ENCODE assay signal across 10 cellular contexts in genomic region chr11:71930556-71931244, GRCh38. TPM values are rescaled to one million over a fixed set of nuclear protein-coding genes. Genes with fewer than 3 reads are reported as not detected.
A peak's percentile ranks its signal among the peaks of the same experiment; 100 is the strongest.
DNase-seq lines count a peak whose midpoint lies in the region; ATAC-seq, FAIRE-seq and TF ChIP-seq lines count a peak whose summit lies in the region.
"Had no signal": no experiment of that assay in that cellular context is flagged by ENCODE, and none has a peak within 500 bp of the region (broad histone marks: within the 10 kb centered on the region; RNA-seq: fewer than 3 reads in every experiment).

No MANE protein-coding gene starts in this region.

- no peaks in the 10 kb centered on the region for H3K27me3 ChIP-seq in CD8-positive, alpha-beta memory T cell (ENCODE audit: insufficient read depth, low read length, poor library complexity, severe bottlenecking)
- no peaks in the 10 kb centered on the region for H3K27me3 ChIP-seq in ovary

- TF ChIP-seq CTCF in nephron (IDR thresholded peaks at IDR 0.05; ENCODE audit: unreplicated experiment in 3 of 3) (no peak), ovary (IDR thresholded peaks at IDR 0.05) (no peak), D721Med (IDR thresholded peaks at IDR 0.05; ENCODE audit: insufficient read depth, missing control alignments) (no peak)

- no peak for DNase-seq in CD8-positive, alpha-beta memory T cell
- no peak for DNase-seq in activated naive CD8-positive, alpha-beta T cell treated with anti-CD3 and anti-CD28 coated beads, Interleukin-2, amount 10 ng/mL, durations not matched to agents 7 days and 5 days
- no peak for DNase-seq in foreskin melanocyte
- DNase-seq in ovary = no peak
- no peak for DNase-seq in islet precursor cell
- no peak for DNase-seq in D721Med (ENCODE audit: insufficient read length, low spot score)
- DNase-seq: stimulated activated naive CD4-positive, alpha-beta T cell had no signal

- peak; percentile 11 for ATAC-seq in HG02610 (IDR thresholded peaks at IDR 0.05; ENCODE audit: unreplicated experiment)
- ATAC-seq in activated naive CD8-positive, alpha-beta T cell treated with anti-CD3 and anti-CD28 coated beads, Interleukin-2, amount 10 ng/mL, durations not matched to agents 7 days and 5 days (ENCODE audit: low read depth) = no peak

- H3K9me3 Mint-ChIP-seq in CD8-positive, alpha-beta memory T cell = no peaks in the 10 kb centered on the region
- H3K9me3 Mint-ChIP-seq in activated naive CD8-positive, alpha-beta T cell treated with anti-CD3 and anti-CD28 coated beads, Interleukin-2, amount 10 ng/mL, durations not matched to agents 7 days and 5 days = no peaks in the 10 kb centered on the region
- no peaks in the 10 kb centered on the region for H3K9me3 Mint-ChIP-seq in nephron

- TF ChIP-seq EP300 in ovary (IDR thresholded peaks at IDR 0.05) = no peak

- H3K4me3 ChIP-seq in CD8-positive, alpha-beta memory T cell (ENCODE audit: low read length) = no peak overlapping the region
- H3K4me3 ChIP-seq in ovary = no peak overlapping the region

- H3K4me1 ChIP-seq in CD8-positive, alpha-beta memory T cell (ENCODE audit: insufficient read depth, low read length) = peaks cover 20% of the 10 kb centered on the region
- H3K4me1 ChIP-seq in ovary (ENCODE audit: insufficient read depth) = peaks cover 10% of the 10 kb centered on the region

- CTCF ChIA-PET in CD8-positive, alpha-beta memory T cell (lab: Charles Lee) = no interaction called here

- intact Hi-C loops in ovary (cut with DNase I) = no loop called here

- no peak overlapping the region for H3K27ac ChIP-seq in CD8-positive, alpha-beta memory T cell (ENCODE audit: low read depth, low read length)
- no peak overlapping the region for H3K27ac ChIP-seq in ovary

- POLR2A ChIA-PET in CD8-positive, alpha-beta memory T cell (lab: Charles Lee) = no interaction called here
- POLR2A ChIA-PET in activated naive CD8-positive, alpha-beta T cell treated with anti-CD3 and anti-CD28 coated beads, Interleukin-2, amount 10 ng/mL, durations not matched to agents 7 days and 5 days (lab: Charles Lee) = no interaction called here

- no peak for TF ChIP-seq POLR2A in ovary (IDR thresholded peaks at IDR 0.05)

- peaks cover 0 to 20% (median 0%) of the 10 kb centered on the region in 3 donors for H3K36me3 Mint-ChIP-seq in CD8-positive, alpha-beta memory T cell
- H3K36me3 Mint-ChIP-seq in activated naive CD8-positive, alpha-beta T cell treated with anti-CD3 and anti-CD28 coated beads, Interleukin-2, amount 10 ng/mL, durations not matched to agents 7 days and 5 days = peaks cover 12% of the 10 kb centered on the region
- H3K36me3 Mint-ChIP-seq in nephron (ENCODE audit: low read depth) = peaks cover 4% of the 10 kb centered on the region

- H3K27ac Mint-ChIP-seq in CD8-positive, alpha-beta memory T cell = peak overlapping the region in 3 of 8 donors; percentile 5 to 58 (median 49)
- no peak overlapping the region for H3K27ac Mint-ChIP-seq in activated naive CD8-positive, alpha-beta T cell treated with anti-CD3 and anti-CD28 coated beads, Interleukin-2, amount 10 ng/mL, durations not matched to agents 7 days and 5 days
- peak overlapping the region in 2 of 3 experiments; percentile 99 to 100 for H3K27ac Mint-ChIP-seq in nephron

- H3K4me3 Mint-ChIP-seq in CD8-positive, alpha-beta memory T cell = peak overlapping the region; percentile 65 to 99 (median 99)
- H3K4me3 Mint-ChIP-seq in activated naive CD8-positive, alpha-beta T cell treated with anti-CD3 and anti-CD28 coated beads, Interleukin-2, amount 10 ng/mL, durations not matched to agents 7 days and 5 days = peak overlapping the region; percentile 93
- peak overlapping the region; percentile 95 to 98 (median 98) for H3K4me3 Mint-ChIP-seq in nephron

- WGBS in ovary, 3 donors = 72 to 79% (median 76%) methylated on average over 11 of the region's 11 CpGs

- no peaks in the 10 kb centered on the region for H3K9me3 ChIP-seq in CD8-positive, alpha-beta memory T cell (ENCODE audit: low read length)
- H3K9me3 ChIP-seq in ovary = no peaks in the 10 kb centered on the region

- peaks cover 53 to 79% (median 70%) of the 10 kb centered on the region in 3 donors for H3K4me1 Mint-ChIP-seq in CD8-positive, alpha-beta memory T cell
- H3K4me1 Mint-ChIP-seq in activated naive CD8-positive, alpha-beta T cell treated with anti-CD3 and anti-CD28 coated beads, Interleukin-2, amount 10 ng/mL, durations not matched to agents 7 days and 5 days = peaks cover 36% of the 10 kb centered on the region
- peaks cover 51% of the 10 kb centered on the region for H3K4me1 Mint-ChIP-seq in nephron

- no peak for FAIRE-seq in D721Med (lab: Jason Lieb, UNC)

- no peaks in the 10 kb centered on the region for H3K27me3 Mint-ChIP-seq in CD8-positive, alpha-beta memory T cell
- H3K27me3 Mint-ChIP-seq in activated naive CD8-positive, alpha-beta T cell treated with anti-CD3 and anti-CD28 coated beads, Interleukin-2, amount 10 ng/mL, durations not matched to agents 7 days and 5 days = no peaks in the 10 kb centered on the region
- H3K27me3 Mint-ChIP-seq in nephron (ENCODE audit: low read depth) = no peaks in the 10 kb centered on the region

- H3K36me3 ChIP-seq in CD8-positive, alpha-beta memory T cell (ENCODE audit: insufficient read depth, low read length) = no peaks in the 10 kb centered on the region
- no peaks in the 10 kb centered on the region for H3K36me3 ChIP-seq in ovary

RNA-seq across cellular contexts. Expression of gene RNF121, which starts 1.9 kb away (rescaled TPM):
- 10 to 100 TPM; 57.3 to 62.1 TPM for total RNA-seq in CD8-positive, alpha-beta memory T cell
- polyA plus RNA-seq in CD8-positive, alpha-beta memory T cell = 9.4 TPM
- 10 to 100 TPM; 29.9 to 32.8 TPM for total RNA-seq in activated naive CD8-positive, alpha-beta T cell treated with anti-CD3 and anti-CD28 coated beads, Interleukin-2, amount 10 ng/mL, durations not matched to agents 7 days and 5 days
- total RNA-seq in ovary = 10 to 100 TPM; 17.4 to 32.2 (median 27.0) TPM
- 10 to 100 TPM; 22.1 to 28.8 TPM for polyA plus RNA-seq in ovary

RNA-seq across cellular contexts. Expression of gene XNDC1N, which starts 2.3 kb away (rescaled TPM):
- total RNA-seq in CD8-positive, alpha-beta memory T cell = 10 to 100 TPM; 12.7 to 13.0 TPM
- polyA plus RNA-seq in CD8-positive, alpha-beta memory T cell = 5.2 TPM
- total RNA-seq in activated naive CD8-positive, alpha-beta T cell treated with anti-CD3 and anti-CD28 coated beads, Interleukin-2, amount 10 ng/mL, durations not matched to agents 7 days and 5 days = 10 to 100 TPM; 20.1 to 21.1 TPM
- 10 to 100 TPM in 5 of 7 donors, 1 to 10 TPM in 2; 8.6 to 13.9 (median 10.6) TPM for total RNA-seq in ovary
- 1 to 10 TPM; 3.5 to 5.3 TPM for polyA plus RNA-seq in ovary

RNA-seq across cellular contexts. Expression of gene DEFB131B, which starts 52.4 kb away (rescaled TPM):
- total RNA-seq in CD8-positive, alpha-beta memory T cell = not detected
- polyA plus RNA-seq in CD8-positive, alpha-beta memory T cell = not detected
- not detected for total RNA-seq in activated naive CD8-positive, alpha-beta T cell treated with anti-CD3 and anti-CD28 coated beads, Interleukin-2, amount 10 ng/mL, durations not matched to agents 7 days and 5 days
- not detected for total RNA-seq in ovary
- polyA plus RNA-seq in ovary = not detected
- total RNA-seq: lower leg skin had no signal
